24 cellular contexts compared by ENCODE assay signal in the genomic region with DNA sequence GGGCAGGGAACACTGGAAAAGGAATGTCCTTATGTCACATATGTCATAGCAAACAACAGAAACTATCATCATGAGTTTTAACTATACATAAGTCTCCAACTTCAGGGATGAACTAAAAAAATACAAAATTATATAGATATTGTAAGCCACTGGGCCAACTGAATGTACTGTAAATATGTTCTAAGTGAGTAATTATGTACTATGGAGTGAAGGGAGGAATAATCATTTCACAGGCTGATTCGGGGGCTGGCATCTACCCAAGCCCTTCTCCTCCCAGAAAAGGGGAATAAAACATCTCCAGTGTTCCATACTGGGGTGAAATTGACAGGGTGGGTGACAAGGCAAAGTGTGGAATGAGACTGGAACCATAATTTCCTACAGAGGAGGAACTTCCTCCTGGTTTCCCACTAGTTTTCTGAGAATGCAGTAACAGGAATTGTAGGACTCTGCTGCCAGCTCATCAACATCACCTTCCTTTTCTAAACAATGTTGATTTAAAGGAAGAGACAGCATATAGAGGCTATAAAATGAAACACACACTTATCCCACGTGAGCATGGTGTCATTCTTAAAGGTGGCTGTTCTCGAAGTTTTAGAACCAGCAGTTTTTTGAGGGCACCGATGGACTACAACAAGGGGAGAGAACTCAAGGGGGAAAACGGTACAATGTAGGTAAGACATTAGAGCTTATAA.
"Had no signal": no experiment of that assay in that cellular context is flagged by ENCODE, and none has a peak within 500 bp of the region (broad histone marks: within the 10 kb centered on the region; RNA-seq: fewer than 3 reads in every experiment).

No MANE protein-coding gene starts in this region.

- H3K9me3 ChIP-seq: gastroesophageal sphincter, sigmoid colon, thoracic aorta, upper lobe of left lung had no signal

- H3K9me3 Mint-ChIP-seq: activated CD4-positive, alpha-beta memory T cell treated with anti-CD3 and anti-CD28 coated beads, Interleukin-2, amount 10 ng/mL, durations not matched to agents 7 days and 5 days; activated CD4-positive, alpha-beta T cell treated with anti-CD3 and anti-CD28 coated beads, Interleukin-2, amount 10 ng/mL, durations not matched to agents 24 days and 14 days; activated naive CD8-positive, alpha-beta T cell treated with anti-CD3 and anti-CD28 coated beads for 36 hours; activated T-helper 17 cell treated with anti-CD3 and anti-CD28 coated beads, Interleukin-2, amount 50 U/mL, for 72 hours; central memory CD8-positive, alpha-beta T cell; endodermal cell; memory B cell; stimulated activated naive B cell treated with anti-CD40 and anti-IgM and Interleukin-4, amounts not matched to agents 10 μg/mL and 1 μg/mL and 100 μg/mL, for 72 hours; T-helper 1 cell treated with Interleukin-12 subunit alpha and Interleukin-12 subunit beta and Interleukin-4 antibody, amounts not matched to agents 30 μg/mL and 1 μg/mL, for 36 hours had no signal

- DNase-seq: activated CD4-positive, alpha-beta memory T cell treated with anti-CD3 and anti-CD28 coated beads, Interleukin-2, amount 10 ng/mL, durations not matched to agents 7 days and 5 days; activated CD4-positive, alpha-beta T cell treated with anti-CD3 and anti-CD28 coated beads, Interleukin-2, amount 10 ng/mL, durations not matched to agents 24 days and 14 days; activated naive CD8-positive, alpha-beta T cell treated with anti-CD3 and anti-CD28 coated beads for 36 hours; endodermal cell; head of caudate nucleus; hypothalamus; occipital lobe; retina; sigmoid colon; stimulated activated CD4-positive, alpha-beta T cell treated with anti-CD3 and anti-CD28 coated beads, Interleukin-2, amount 100 ng/mL, for 48 hours; stimulated activated CD8-positive, alpha-beta memory T cell treated with anti-CD3 and anti-CD28 coated beads, Interleukin-4, amount 100 ng/mL, for 48 hours; stimulated activated naive B cell treated with anti-CD40 and anti-IgM and Interleukin-4, amounts not matched to agents 10 μg/mL and 1 μg/mL and 100 μg/mL, for 72 hours; upper lobe of left lung had no signal

- H3K27ac Mint-ChIP-seq: activated CD4-positive, alpha-beta memory T cell treated with anti-CD3 and anti-CD28 coated beads, Interleukin-2, amount 10 ng/mL, durations not matched to agents 7 days and 5 days; activated CD4-positive, alpha-beta T cell treated with anti-CD3 and anti-CD28 coated beads, Interleukin-2, amount 10 ng/mL, durations not matched to agents 24 days and 14 days; activated T-helper 17 cell treated with anti-CD3 and anti-CD28 coated beads, Interleukin-2, amount 50 U/mL, for 72 hours; endodermal cell; memory B cell; progenitor cell of endocrine pancreas; stimulated activated naive B cell treated with anti-CD40 and anti-IgM and Interleukin-4, amounts not matched to agents 10 μg/mL and 1 μg/mL and 100 μg/mL, for 72 hours; T-helper 1 cell treated with Interleukin-12 subunit alpha and Interleukin-12 subunit beta and Interleukin-4 antibody, amounts not matched to agents 30 μg/mL and 1 μg/mL, for 36 hours had no signal

- H3K27ac ChIP-seq: epithelial cell of prostate, gastroesophageal sphincter, thoracic aorta, upper lobe of left lung, VCaP had no signal

- H3K27me3 ChIP-seq: gastroesophageal sphincter, sigmoid colon, upper lobe of left lung had no signal

- H3K4me2 ChIP-seq: smooth muscle cell had no signal

- H3K4me3 Mint-ChIP-seq: activated CD4-positive, alpha-beta memory T cell treated with anti-CD3 and anti-CD28 coated beads, Interleukin-2, amount 10 ng/mL, durations not matched to agents 7 days and 5 days; activated CD4-positive, alpha-beta T cell treated with anti-CD3 and anti-CD28 coated beads, Interleukin-2, amount 10 ng/mL, durations not matched to agents 24 days and 14 days; activated naive CD8-positive, alpha-beta T cell treated with anti-CD3 and anti-CD28 coated beads for 36 hours; activated T-helper 17 cell treated with anti-CD3 and anti-CD28 coated beads, Interleukin-2, amount 50 U/mL, for 72 hours; central memory CD8-positive, alpha-beta T cell; endodermal cell; memory B cell; stimulated activated naive B cell treated with anti-CD40 and anti-IgM and Interleukin-4, amounts not matched to agents 10 μg/mL and 1 μg/mL and 100 μg/mL, for 72 hours; T-helper 1 cell treated with Interleukin-12 subunit alpha and Interleukin-12 subunit beta and Interleukin-4 antibody, amounts not matched to agents 30 μg/mL and 1 μg/mL, for 36 hours had no signal

- H3K27me3 Mint-ChIP-seq: activated CD4-positive, alpha-beta memory T cell treated with anti-CD3 and anti-CD28 coated beads, Interleukin-2, amount 10 ng/mL, durations not matched to agents 7 days and 5 days; activated CD4-positive, alpha-beta T cell treated with anti-CD3 and anti-CD28 coated beads, Interleukin-2, amount 10 ng/mL, durations not matched to agents 24 days and 14 days; activated naive CD8-positive, alpha-beta T cell treated with anti-CD3 and anti-CD28 coated beads for 36 hours; activated T-helper 17 cell treated with anti-CD3 and anti-CD28 coated beads, Interleukin-2, amount 50 U/mL, for 72 hours; central memory CD8-positive, alpha-beta T cell; memory B cell; progenitor cell of endocrine pancreas; stimulated activated naive B cell treated with anti-CD40 and anti-IgM and Interleukin-4, amounts not matched to agents 10 μg/mL and 1 μg/mL and 100 μg/mL, for 72 hours had no signal

- ATAC-seq: activated CD4-positive, CD25-positive, alpha-beta regulatory T cell treated with anti-CD3 and anti-CD28 coated beads, Interleukin-2, amount 50 U/mL, for 24 hours; activated T-helper 17 cell treated with anti-CD3 and anti-CD28 coated beads, Interleukin-2, amount 50 U/mL, for 72 hours; gastroesophageal sphincter; stimulated activated naive B cell treated with anti-CD40 and anti-IgM and Interleukin-4, amounts not matched to agents 10 μg/mL and 1 μg/mL and 100 μg/mL, for 72 hours had no signal

- H3K36me3 ChIP-seq: thoracic aorta had no signal

- H3K4me1 Mint-ChIP-seq: endodermal cell had no signal

- H3K4me3 ChIP-seq: gastroesophageal sphincter, sigmoid colon, smooth muscle cell, thoracic aorta, upper lobe of left lung had no signal
